ENCODE assay signal across 2 cellular contexts in genomic region chr2:204604061-204604460, GRCh38.
TF ChIP-seq lines count a peak whose summit lies in the region.

No MANE protein-coding gene starts in this region.

TF ChIP-seq in SK-N-SH treated with all-trans-retinoic acid at 6 μM for 48 hours, 23 proteins besides CTCF, POLR2A, EP300 and RAD21:
- TF ChIP-seq ZNF565 (CRISPR knock-in tag; conservative IDR thresholded peaks at IDR 0.05; ENCODE audit: low read depth), result no peak
- 0 out of 2 replicates have a peak, but pooled peaks have one; percentile 41 for TF ChIP-seq ISL1 (CRISPR knock-in tag; IDR thresholded peaks at IDR 0.05)
- TF ChIP-seq RARB (CRISPR knock-in tag; IDR thresholded peaks at IDR 0.05), result no peak

TF ChIP-seq in SK-N-SH, 30 proteins besides CTCF, POLR2A, EP300 and RAD21:
- no peak for TF ChIP-seq NRF1 (IDR thresholded peaks at IDR 0.05; ENCODE audit: low read depth, low read length)
- TF ChIP-seq FOXM1 (IDR thresholded peaks at IDR 0.05; ENCODE audit: low read depth), result no peak
- no peak for TF ChIP-seq REST (IDR thresholded peaks at IDR 0.05; ENCODE audit: low read depth, low read length)
- no peak for TF ChIP-seq GABPA (IDR thresholded peaks at IDR 0.05; ENCODE audit: low read depth)
- TF ChIP-seq FOXJ3 (CRISPR knock-in tag; IDR thresholded peaks at IDR 0.05), result no peak
- TF ChIP-seq SMC3 (IDR thresholded peaks at IDR 0.05; ENCODE audit: low read depth, low read length), result no peak
- no peak for TF ChIP-seq ELF1 (IDR thresholded peaks at IDR 0.05)
- TF ChIP-seq, protein P1, sequence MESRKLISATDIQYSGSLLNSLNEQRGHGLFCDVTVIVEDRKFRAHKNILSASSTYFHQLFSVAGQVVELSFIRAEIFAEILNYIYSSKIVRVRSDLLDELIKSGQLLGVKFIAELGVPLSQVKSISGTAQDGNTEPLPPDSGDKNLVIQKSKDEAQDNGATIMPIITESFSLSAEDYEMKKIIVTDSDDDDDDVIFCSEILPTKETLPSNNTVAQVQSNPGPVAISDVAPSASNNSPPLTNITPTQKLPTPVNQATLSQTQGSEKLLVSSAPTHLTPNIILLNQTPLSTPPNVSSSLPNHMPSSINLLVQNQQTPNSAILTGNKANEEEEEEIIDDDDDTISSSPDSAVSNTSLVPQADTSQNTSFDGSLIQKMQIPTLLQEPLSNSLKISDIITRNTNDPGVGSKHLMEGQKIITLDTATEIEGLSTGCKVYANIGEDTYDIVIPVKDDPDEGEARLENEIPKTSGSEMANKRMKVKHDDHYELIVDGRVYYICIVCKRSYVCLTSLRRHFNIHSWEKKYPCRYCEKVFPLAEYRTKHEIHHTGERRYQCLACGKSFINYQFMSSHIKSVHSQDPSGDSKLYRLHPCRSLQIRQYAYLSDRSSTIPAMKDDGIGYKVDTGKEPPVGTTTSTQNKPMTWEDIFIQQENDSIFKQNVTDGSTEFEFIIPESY (IDR thresholded peaks at IDR 0.05; ENCODE audit: borderline replicate concordance, low read depth), result no peak
- no peak for TF ChIP-seq PBX3 (IDR thresholded peaks at IDR 0.05)
- no peak for TF ChIP-seq SIN3A (IDR thresholded peaks at IDR 0.05; ENCODE audit: borderline replicate concordance, low read depth, low read length)
